ENCODE assay signal across 12 cellular contexts in genomic region chr3:19888428-19889152, GRCh38. TPM values are rescaled to one million over a fixed set of nuclear protein-coding genes. Genes with fewer than 3 reads are reported as not detected.
DNase-seq lines count a peak whose midpoint lies in the region; ATAC-seq, FAIRE-seq and TF ChIP-seq lines count a peak whose summit lies in the region.
"Had no signal": no experiment of that assay in that cellular context is flagged by ENCODE, and none has a peak within 500 bp of the region (broad histone marks: within the 10 kb centered on the region; RNA-seq: fewer than 3 reads in every experiment).

No MANE protein-coding gene starts in this region.

- H3K9me3 ChIP-seq in GM23248 (ENCODE audit: low read depth): no peaks in the 10 kb centered on the region
- H3K9me3 ChIP-seq in keratinocyte (ENCODE audit: control insufficient read depth, low read depth, low read length): no peaks in the 10 kb centered on the region
- no peaks in the 10 kb centered on the region for H3K9me3 ChIP-seq in spleen

- H3K4me1 ChIP-seq in GM23248 (ENCODE audit: insufficient read depth) (peaks cover 14% of the 10 kb centered on the region), keratinocyte (ENCODE audit: control insufficient read depth, extremely low read depth, insufficient read depth, low read length) (peaks cover 27% of the 10 kb centered on the region), spleen (peaks cover 0 to 6% (median 0%) of the 10 kb centered on the region in 6 donors)

- TF ChIP-seq POLR2A in spleen (IDR thresholded peaks at IDR 0.05): no peak

- H3K9ac ChIP-seq in GM23248 (peak overlapping the region; percentile 54; the same call in 1 of the 2 replicates), keratinocyte (ENCODE audit: control insufficient read depth, extremely low read depth, insufficient read depth, low read length) (peak overlapping the region; percentile 39)

- WGBS in GM23248 (ENCODE audit: low coverage in 1 of 2, low lambda C conversion rate in 2 of 2, missing lambda C conversion rate in 2 of 2), 2 experiments: 33 to 36% methylated on average over 5 of the region's 5 CpGs
- WGBS in spleen, 5 donors: 68 to 79% (median 73%) methylated on average over 5 of the region's 5 CpGs

- H3K36me3 ChIP-seq in GM23248 (ENCODE audit: low read depth): no peaks in the 10 kb centered on the region
- no peaks in the 10 kb centered on the region for H3K36me3 ChIP-seq in brain microvascular endothelial cell (replicated peaks)
- no peaks in the 10 kb centered on the region for H3K36me3 ChIP-seq in keratinocyte (ENCODE audit: control insufficient read depth in 2 of 2, extremely low read depth in 1 of 2, insufficient read depth in 2 of 2, low read length in 2 of 2)
- no peaks in the 10 kb centered on the region for H3K36me3 ChIP-seq in spleen

- H4K20me1 ChIP-seq in GM23248 (ENCODE audit: insufficient read depth) (no peaks in the 10 kb centered on the region), keratinocyte (ENCODE audit: control insufficient read depth, extremely low read depth, insufficient read depth, low read length) (no peaks in the 10 kb centered on the region)

- H3K4me3 ChIP-seq in GM23248: peak overlapping the region; percentile 50
- H3K4me3 ChIP-seq in brain microvascular endothelial cell (ENCODE audit: low read depth, low read length): peak overlapping the region; percentile 15
- peak overlapping the region in 2 of 3 experiments; percentile 1 to 45 for H3K4me3 ChIP-seq in keratinocyte (ENCODE audit: control insufficient read depth in 2 of 3, extremely low read depth in 1 of 3, insufficient read depth in 2 of 3, low read depth in 1 of 3, low read length in 3 of 3)
- H3K4me3 ChIP-seq in spleen: no peak overlapping the region

- peak overlapping the region; percentile 64 for H3K27ac ChIP-seq in GM23248
- peak overlapping the region; percentile 61 for H3K27ac ChIP-seq in brain microvascular endothelial cell
- H3K27ac ChIP-seq in keratinocyte (ENCODE audit: control insufficient read depth, insufficient read depth, low read length): peak overlapping the region; percentile 45
- peak overlapping the region in 6 of 8 donors; percentile 4 to 45 (median 35) for H3K27ac ChIP-seq in spleen

- intact Hi-C loops in spleen (cut with DNase I; ENCODE audit: low total_unique reads): no loop called here

- no peak for FAIRE-seq in keratinocyte (lab: Jason Lieb, UNC)
- FAIRE-seq: D721Med had no signal

- H3K79me2 ChIP-seq in GM23248 (ENCODE audit: insufficient read depth) (no peaks in the 10 kb centered on the region), keratinocyte (ENCODE audit: control insufficient read depth, insufficient read depth, low read length) (no peaks in the 10 kb centered on the region)

- H3K27me3 ChIP-seq in GM23248 (replicated peaks; ENCODE audit: insufficient read depth): no peaks in the 10 kb centered on the region
- H3K27me3 ChIP-seq in brain microvascular endothelial cell (replicated peaks): no peaks in the 10 kb centered on the region
- no peaks in the 10 kb centered on the region for H3K27me3 ChIP-seq in keratinocyte (ENCODE audit: control insufficient read depth, extremely low read depth, insufficient read depth, low read length)
- no peaks in the 10 kb centered on the region for H3K27me3 ChIP-seq in spleen (replicated peaks in 1 of 7)

- H2AFZ ChIP-seq in GM23248: peak overlapping the region; percentile 70
- peak overlapping the region; percentile 86 for H2AFZ ChIP-seq in keratinocyte (ENCODE audit: control insufficient read depth, low read length)

- H3K9me1 ChIP-seq in keratinocyte (ENCODE audit: control insufficient read depth, extremely low read depth, insufficient read depth, low read length): no peaks in the 10 kb centered on the region

- peaks cover 19% of the 10 kb centered on the region; the same call in 1 of the 2 replicates for H3F3A ChIP-seq in GM23248 (ENCODE audit: insufficient read depth)

- H3K4me2 ChIP-seq in GM23248 (ENCODE audit: unreplicated experiment) (peak overlapping the region; percentile 81), keratinocyte (ENCODE audit: control insufficient read depth, extremely low read depth, insufficient read depth, low read depth, low read length) (peak overlapping the region; percentile 57)

- no peaks in the 10 kb centered on the region for H3K9me2 ChIP-seq in GM23248 (ENCODE audit: insufficient read depth)

- no peak for ATAC-seq in HG02840 (IDR thresholded peaks at IDR 0.05; ENCODE audit: low FRiP score, unreplicated experiment)
- ATAC-seq: WTC11 had no signal

- in situ Hi-C loops in GM23248 (cut with MboI): no loop called here
- in situ Hi-C loops in brain microvascular endothelial cell (cut with HindIII; ENCODE audit: low pct_ligation_motif_present, low sequenced_read_pairs): no loop called here

- DNase-seq in GM23248 (peak; percentile 23), brain microvascular endothelial cell (no peak), keratinocyte (ENCODE audit: low read depth, low spot score) (no peak), spleen (no peak), hepatic stellate cell (ENCODE audit: low spot score) (no peak), NCI-H526 treated with DMSO at 0.1 percent for 48 hours (lab: John Stamatoyannopoulos, UW) (no peak), AG08395 (ENCODE audit: low spot score) (no peak)
- DNase-seq: NCI-H1436 treated with DMSO at 0.1 percent for 48 hours had no signal

- TF ChIP-seq CTCF in brain microvascular endothelial cell (IDR thresholded peaks at IDR 0.05; ENCODE audit: low read depth, low read length, missing control alignments): no peak
- TF ChIP-seq CTCF in keratinocyte (optimal IDR thresholded peaks at IDR 0.05 in 1 of 3, IDR thresholded peaks at IDR 0.05 in 1 of 3, conservative IDR thresholded peaks at IDR 0.05 in 1 of 3; ENCODE audit: extremely low read depth in 1 of 3, insufficient read depth in 2 of 3, low read length in 3 of 3): no peak
- no peak for TF ChIP-seq CTCF in spleen (IDR thresholded peaks at IDR 0.05 in 8 of 11, conservative IDR thresholded peaks at IDR 0.05 in 3 of 11)

- dilution Hi-C loops in keratinocyte (cut with MboI; ENCODE audit: extremely low pct_ligation_motif_present, low sequenced_read_pairs): no loop called here

RNA-seq across cellular contexts. Expression of gene EFHB, which starts 45.4 kb away (rescaled TPM):
- total RNA-seq in GM23248 (2014; rRNA removed; shearing (Covaris generic)): 0.13 and 2.9 TPM in 2 replicates
- polyA plus RNA-seq in GM23248 (2016; fragmentation: Nextera tagmentation; extraction: Ambion mirVana): 1.0 and 1.3 TPM in 2 replicates
- 0.08 to 0.58 TPM (median 0.26 TPM) in 3 replicates for polyA plus RNA-seq in keratinocyte
- 1.7 TPM for polyA plus RNA-seq in keratinocyte (2011; ENCODE audit: low read depth)
- 0.10 and 0.29 TPM in 2 replicates for polyA plus RNA-seq in keratinocyte (2011; cell fraction: cytosol; rRNA removed)
- 0.27 TPM in 1 of 2 replicates, not detected in the other for polyA plus RNA-seq in keratinocyte (2011; cell fraction: nucleus; rRNA removed)
- polyA plus RNA-seq in keratinocyte (2012; ENCODE audit: low replicate concordance): 0.24 and 0.69 TPM in 2 replicates
- polyA minus RNA-seq in keratinocyte: 1.7 to 1.8 TPM in 2 of 3 replicates, not detected in the other
- not detected for polyA minus RNA-seq in keratinocyte (2011; cell fraction: cytosol; rRNA and poly(A)+ RNA removed)
- polyA minus RNA-seq in keratinocyte (2011; cell fraction: nucleus; rRNA and poly(A)+ RNA removed): not detected in 2 replicates
- total RNA-seq in spleen: 1 to 10 TPM in 3 of 7 donors, under 1 TPM in 2, not detected in 2; 0.83 to 2.7 (median 1.2) TPM
- polyA plus RNA-seq in spleen: 1 to 10 TPM; 1.0 to 2.0 (median 1.9) TPM
- total RNA-seq: dermis microvascular lymphatic vessel endothelial cell had no signal

RNA-seq across cellular contexts. Expression of gene RAB5A, which starts 58.3 kb away (rescaled TPM):
- total RNA-seq in GM23248 (2014; rRNA removed; shearing (Covaris generic)): 56.5 and 94.9 TPM in 2 replicates
- polyA plus RNA-seq in GM23248 (2016; fragmentation: Nextera tagmentation; extraction: Ambion mirVana) (78.9 and 80.9 TPM in 2 replicates), keratinocyte (34.8 to 60.5 TPM (median 41.2 TPM) in 3 replicates), spleen (10 to 100 TPM; 17.6 to 24.0 (median 20.8) TPM)
- polyA plus RNA-seq in keratinocyte (2011; ENCODE audit: low read depth): 71.8 TPM
- 46.5 and 82.6 TPM in 2 replicates for polyA plus RNA-seq in keratinocyte (2011; cell fraction: cytosol; rRNA removed)
- polyA plus RNA-seq in keratinocyte (2011; cell fraction: nucleus; rRNA removed): 38.0 and 48.0 TPM in 2 replicates
- polyA plus RNA-seq in keratinocyte (2012; ENCODE audit: low replicate concordance): 36.6 and 64.3 TPM in 2 replicates
- 4.9 to 33.9 TPM (median 16.6 TPM) in 3 replicates for polyA minus RNA-seq in keratinocyte
- polyA minus RNA-seq in keratinocyte (2011; cell fraction: cytosol; rRNA and poly(A)+ RNA removed): 37.6 TPM
- polyA minus RNA-seq in keratinocyte (2011; cell fraction: nucleus; rRNA and poly(A)+ RNA removed): 21.4 and 29.3 TPM in 2 replicates
- 10 to 100 TPM; 58.5 to 83.1 (median 64.3) TPM for total RNA-seq in spleen

Comparison
In these comparisons a context has a peak if more than half of its experiments do, and no peak if none do; other contexts are left out.
1. H3K4me3 ChIP-seq: peak in GM23248 (single experiment), brain microvascular endothelial cell (single experiment) and keratinocyte (2 of 3); none in spleen (0 of 8).
2. Peak in every context shown above with its lines, with median percentiles within 50 percentile points of each other: H3K27ac ChIP-seq.